ENCODE assay signal across 1 cellular context in the genomic region with DNA sequence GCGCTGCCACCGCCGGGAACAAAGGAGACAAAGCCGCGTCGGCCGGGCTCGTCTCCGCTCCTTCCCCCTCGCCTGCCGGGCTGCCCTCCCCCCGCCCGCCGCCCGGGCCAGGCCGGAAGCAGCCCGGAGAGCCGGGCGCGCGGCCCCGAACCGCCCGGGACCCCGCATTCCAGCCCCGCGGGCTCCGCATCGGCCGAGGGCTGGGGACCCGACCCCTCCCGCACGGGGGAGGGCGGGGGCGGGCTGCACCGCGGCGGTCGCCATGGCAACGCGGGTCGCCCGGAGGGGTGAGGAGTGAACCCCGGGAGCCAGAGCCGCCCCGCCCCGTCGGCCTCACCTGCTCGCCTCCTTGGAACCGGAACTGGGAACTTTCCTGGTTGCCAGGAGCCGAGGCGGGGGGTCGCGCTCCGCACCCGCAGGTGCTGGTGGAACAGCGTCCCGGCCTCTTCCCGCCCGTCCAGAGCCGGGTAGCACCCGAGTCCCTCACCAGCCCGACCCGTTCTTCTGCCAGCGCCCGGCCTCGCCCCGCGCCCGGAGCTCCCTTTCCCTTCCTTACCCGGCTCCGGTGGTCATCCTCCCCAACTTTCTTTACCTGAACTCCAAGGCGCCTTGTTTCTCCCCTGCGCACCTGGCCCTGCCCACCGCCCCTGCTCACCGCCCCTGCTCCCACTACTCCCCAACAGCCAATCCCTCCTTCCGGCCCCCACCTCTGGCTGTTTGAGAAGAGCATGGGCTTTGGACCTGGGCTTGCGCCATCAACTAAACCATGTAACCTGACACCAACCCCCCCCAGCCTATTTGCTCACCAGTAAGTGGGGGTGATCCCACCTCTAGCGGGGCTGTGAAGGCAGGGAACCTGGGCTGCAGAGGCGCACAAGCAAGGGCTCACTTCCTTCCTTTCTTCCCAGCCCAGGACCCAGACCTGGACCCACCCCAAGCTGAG.
TF ChIP-seq lines count a peak whose summit lies in the region.

A gene with protein sequence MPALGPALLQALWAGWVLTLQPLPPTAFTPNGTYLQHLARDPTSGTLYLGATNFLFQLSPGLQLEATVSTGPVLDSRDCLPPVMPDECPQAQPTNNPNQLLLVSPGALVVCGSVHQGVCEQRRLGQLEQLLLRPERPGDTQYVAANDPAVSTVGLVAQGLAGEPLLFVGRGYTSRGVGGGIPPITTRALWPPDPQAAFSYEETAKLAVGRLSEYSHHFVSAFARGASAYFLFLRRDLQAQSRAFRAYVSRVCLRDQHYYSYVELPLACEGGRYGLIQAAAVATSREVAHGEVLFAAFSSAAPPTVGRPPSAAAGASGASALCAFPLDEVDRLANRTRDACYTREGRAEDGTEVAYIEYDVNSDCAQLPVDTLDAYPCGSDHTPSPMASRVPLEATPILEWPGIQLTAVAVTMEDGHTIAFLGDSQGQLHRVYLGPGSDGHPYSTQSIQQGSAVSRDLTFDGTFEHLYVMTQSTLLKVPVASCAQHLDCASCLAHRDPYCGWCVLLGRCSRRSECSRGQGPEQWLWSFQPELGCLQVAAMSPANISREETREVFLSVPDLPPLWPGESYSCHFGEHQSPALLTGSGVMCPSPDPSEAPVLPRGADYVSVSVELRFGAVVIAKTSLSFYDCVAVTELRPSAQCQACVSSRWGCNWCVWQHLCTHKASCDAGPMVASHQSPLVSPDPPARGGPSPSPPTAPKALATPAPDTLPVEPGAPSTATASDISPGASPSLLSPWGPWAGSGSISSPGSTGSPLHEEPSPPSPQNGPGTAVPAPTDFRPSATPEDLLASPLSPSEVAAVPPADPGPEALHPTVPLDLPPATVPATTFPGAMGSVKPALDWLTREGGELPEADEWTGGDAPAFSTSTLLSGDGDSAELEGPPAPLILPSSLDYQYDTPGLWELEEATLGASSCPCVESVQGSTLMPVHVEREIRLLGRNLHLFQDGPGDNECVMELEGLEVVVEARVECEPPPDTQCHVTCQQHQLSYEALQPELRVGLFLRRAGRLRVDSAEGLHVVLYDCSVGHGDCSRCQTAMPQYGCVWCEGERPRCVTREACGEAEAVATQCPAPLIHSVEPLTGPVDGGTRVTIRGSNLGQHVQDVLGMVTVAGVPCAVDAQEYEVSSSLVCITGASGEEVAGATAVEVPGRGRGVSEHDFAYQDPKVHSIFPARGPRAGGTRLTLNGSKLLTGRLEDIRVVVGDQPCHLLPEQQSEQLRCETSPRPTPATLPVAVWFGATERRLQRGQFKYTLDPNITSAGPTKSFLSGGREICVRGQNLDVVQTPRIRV (N-terminal part only) (minus strand): TSS at position 671 of the 943 bp plus-strand sequence. CDS start 5,475 bp downstream, outside the sequence.

TF ChIP-seq in HEK293, 187 proteins besides CTCF, POLR2A, EP300 and RAD21 (continued from another document):
- peak; percentile 97 for TF ChIP-seq PATZ1 (tag by site-specific recombination; IDR thresholded peaks at IDR 0.05)
- TF ChIP-seq MYNN (tag by site-specific recombination; IDR thresholded peaks at IDR 0.05; ENCODE audit: borderline replicate concordance) = no peak; the same call in 1 of the 2 replicates
- TF ChIP-seq KLF9 (tag by site-specific recombination; IDR thresholded peaks at IDR 0.05; ENCODE audit: low read depth) = peak; percentile 53; the same call in 1 of the 2 replicates
- peak; percentile 72 for TF ChIP-seq SP2 (tag by site-specific recombination; IDR thresholded peaks at IDR 0.05)
- peak; percentile 91 for TF ChIP-seq PRDM10 (tag by site-specific recombination; IDR thresholded peaks at IDR 0.05)
- TF ChIP-seq, protein P1, sequence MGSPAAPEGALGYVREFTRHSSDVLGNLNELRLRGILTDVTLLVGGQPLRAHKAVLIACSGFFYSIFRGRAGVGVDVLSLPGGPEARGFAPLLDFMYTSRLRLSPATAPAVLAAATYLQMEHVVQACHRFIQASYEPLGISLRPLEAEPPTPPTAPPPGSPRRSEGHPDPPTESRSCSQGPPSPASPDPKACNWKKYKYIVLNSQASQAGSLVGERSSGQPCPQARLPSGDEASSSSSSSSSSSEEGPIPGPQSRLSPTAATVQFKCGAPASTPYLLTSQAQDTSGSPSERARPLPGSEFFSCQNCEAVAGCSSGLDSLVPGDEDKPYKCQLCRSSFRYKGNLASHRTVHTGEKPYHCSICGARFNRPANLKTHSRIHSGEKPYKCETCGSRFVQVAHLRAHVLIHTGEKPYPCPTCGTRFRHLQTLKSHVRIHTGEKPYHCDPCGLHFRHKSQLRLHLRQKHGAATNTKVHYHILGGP (tag by site-specific recombination; IDR thresholded peaks at IDR 0.05) = no peak
- peak; percentile 100 for TF ChIP-seq ZXDB (tag by site-specific recombination; IDR thresholded peaks at IDR 0.05)
- TF ChIP-seq WT1 (tag by site-specific recombination; IDR thresholded peaks at IDR 0.05) = peak; percentile 66; the same call in 1 of the 2 replicates
- TF ChIP-seq ZSCAN23 (tag by site-specific recombination; IDR thresholded peaks at IDR 0.05) = peak; percentile 43; the same call in 1 of the 2 replicates
- no peak for TF ChIP-seq ZNF549 (tag by site-specific recombination; IDR thresholded peaks at IDR 0.05)
- TF ChIP-seq ZNF394 (tag by site-specific recombination; IDR thresholded peaks at IDR 0.05; ENCODE audit: borderline replicate concordance) = peak; percentile 18; the same call in 1 of the 2 replicates
- peak; percentile 42; the same call in 1 of the 2 replicates for TF ChIP-seq ZNF2 (tag by site-specific recombination; IDR thresholded peaks at IDR 0.05)
- 0 out of 2 replicates have a peak, but pooled peaks have one; percentile 40 for TF ChIP-seq ZNF843 (tag by site-specific recombination; IDR thresholded peaks at IDR 0.05)
